Comparison of ENCODE assay signal across 10 cellular contexts in the genomic region with DNA sequence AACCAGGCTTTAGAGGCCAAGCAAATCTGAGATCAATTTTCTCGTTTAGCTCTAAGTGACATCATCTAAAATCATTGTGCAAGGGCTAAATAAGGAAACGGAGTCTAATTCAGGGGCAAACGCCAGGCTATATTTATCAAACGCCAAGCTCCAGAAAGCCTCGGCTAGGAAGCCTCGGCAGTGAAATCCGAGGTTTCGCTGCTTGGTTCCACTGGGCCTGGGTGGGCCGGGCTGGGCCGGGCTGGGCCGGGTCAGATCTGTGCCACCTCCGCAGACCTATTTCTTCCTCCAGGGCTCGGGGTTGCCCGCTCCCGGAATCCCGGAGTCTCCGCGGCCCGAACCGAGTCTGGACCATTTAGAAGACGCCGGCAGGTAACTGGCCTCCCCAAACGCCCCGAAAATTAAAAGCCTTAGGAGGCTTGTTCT. TPM values are rescaled to one million over a fixed set of nuclear protein-coding genes. Genes with fewer than 3 reads are reported as not detected.
DNase-seq lines count a peak whose midpoint lies in the region; ATAC-seq and TF ChIP-seq lines count a peak whose summit lies in the region.
"Had no signal": no experiment of that assay in that cellular context is flagged by ENCODE, and none has a peak within 500 bp of the region (broad histone marks: within the 10 kb centered on the region; RNA-seq: fewer than 3 reads in every experiment).

No MANE protein-coding gene starts in this region.

- H3K9ac ChIP-seq in HUES48 (ENCODE audit: low read depth, low read length) = no peak overlapping the region
- no peak overlapping the region for H3K9ac ChIP-seq in adipocyte (ENCODE audit: low read length)
- H3K9ac ChIP-seq in skeletal muscle tissue (ENCODE audit: low read depth in 1 of 3, low read length in 3 of 3) = peak overlapping the region in 2 of 3 donors; percentile 50 to 54

- peak overlapping the region; percentile 83 for H3K4me3 ChIP-seq in HUES48 (ENCODE audit: low read depth, low read length)
- peak overlapping the region; percentile 57 for H3K4me3 ChIP-seq in adipocyte (ENCODE audit: low read length)
- peak overlapping the region; percentile 55 to 71 (median 65) for H3K4me3 ChIP-seq in skeletal muscle tissue (ENCODE audit: low read length in 3 of 3)

- H3K27me3 ChIP-seq in HUES48 (ENCODE audit: control insufficient read depth, insufficient read depth, low read length) = peaks cover 100% of the 10 kb centered on the region
- peaks cover 96% of the 10 kb centered on the region for H3K27me3 ChIP-seq in adipocyte (replicated peaks; ENCODE audit: control insufficient read depth, insufficient read depth, low read length)
- H3K27me3 ChIP-seq in skeletal muscle tissue (ENCODE audit: control insufficient read depth in 3 of 3, insufficient read depth in 3 of 3, low read length in 3 of 3) = peaks cover 81 to 89% (median 84%) of the 10 kb centered on the region in 3 donors

- TF ChIP-seq CTCF in omental fat pad (IDR thresholded peaks at IDR 0.05) = no peak

- H3K4me1 ChIP-seq in HUES48 (ENCODE audit: control insufficient read depth, insufficient read depth, low read length) = peaks cover 55% of the 10 kb centered on the region
- H3K4me1 ChIP-seq in adipocyte (ENCODE audit: control insufficient read depth, insufficient read depth, low read length) = peaks cover 10% of the 10 kb centered on the region
- peaks cover 24 to 30% (median 25%) of the 10 kb centered on the region in 3 donors for H3K4me1 ChIP-seq in skeletal muscle tissue (ENCODE audit: control insufficient read depth in 3 of 3, insufficient read depth in 3 of 3, low read length in 3 of 3)

- H3K9me3 ChIP-seq in HUES48 (ENCODE audit: control insufficient read depth, insufficient read depth, low read length) (no peaks in the 10 kb centered on the region), adipocyte (ENCODE audit: control insufficient read depth, low read length) (peaks cover 6% of the 10 kb centered on the region), skeletal muscle tissue (ENCODE audit: control insufficient read depth in 3 of 3, low read length in 3 of 3) (no peaks in the 10 kb centered on the region)

- ATAC-seq in left colon = peak; percentile 47
- ATAC-seq in omental fat pad (ENCODE audit: low FRiP score) = no peak

- H3K36me3 ChIP-seq in HUES48 (ENCODE audit: control insufficient read depth, insufficient read depth, low read length) (no peaks in the 10 kb centered on the region), adipocyte (ENCODE audit: control insufficient read depth, insufficient read depth, low read length, severe bottlenecking) (no peaks in the 10 kb centered on the region), skeletal muscle tissue (ENCODE audit: control insufficient read depth in 3 of 3, insufficient read depth in 3 of 3, low read length in 3 of 3) (no peaks in the 10 kb centered on the region)

- intact Hi-C loops in left colon (cut with DNase I, micrococcal nuclease) = no loop called here

- in situ Hi-C loops in KBM-7 (cut with MboI; ENCODE audit: low pct_unique_long_range_greater_than_20kb, low sequenced_read_pairs) = no loop called here

- H3K27ac ChIP-seq in HUES48 (ENCODE audit: low read depth, low read length) (peak overlapping the region; percentile 53), skeletal muscle tissue (ENCODE audit: low read depth, low read length) (no peak overlapping the region)
- H3K27ac ChIP-seq: dorsolateral prefrontal cortex had no signal

- DNase-seq in adipocyte (ENCODE audit: low read depth) (peak; percentile 64), left colon (peak in 1 of 2 donors; percentile 5), NCI-H2081 treated with DMSO at 0.1 percent for 48 hours (lab: John Stamatoyannopoulos, UW) (no peak), KBM-7 (no peak), omental fat pad (ENCODE audit: low spot score) (no peak)
- no peak for DNase-seq in activated effector memory CD4-positive, alpha-beta T cell treated with Interleukin-2 at 50 U/mL for 16 hours
- DNase-seq: activated T-cell treated with anti-CD3 and anti-CD28 coated beads, Interleukin-2, amount 50 U/mL, for 24 hours; dorsolateral prefrontal cortex had no signal

RNA-seq across cellular contexts. Expression of a gene that starts 0.5 kb away (rescaled TPM):
- total RNA-seq in left colon (not detected), skeletal muscle tissue (not detected), omental fat pad (under 1 TPM in 1 of 4 donors, not detected in 3; 0.19 TPM)

Comparison
In these comparisons a context has a peak if more than half of its experiments do, and no peak if none do; other contexts are left out.
1. H3K9ac ChIP-seq: peak in skeletal muscle tissue (2 of 3); none in HUES48 (single experiment) and adipocyte (single experiment).
2. Peak in every context shown above with its lines, with median percentiles within 50 percentile points of each other: H3K4me3 ChIP-seq.